8 cellular contexts compared by ENCODE assay signal in the genomic region with DNA sequence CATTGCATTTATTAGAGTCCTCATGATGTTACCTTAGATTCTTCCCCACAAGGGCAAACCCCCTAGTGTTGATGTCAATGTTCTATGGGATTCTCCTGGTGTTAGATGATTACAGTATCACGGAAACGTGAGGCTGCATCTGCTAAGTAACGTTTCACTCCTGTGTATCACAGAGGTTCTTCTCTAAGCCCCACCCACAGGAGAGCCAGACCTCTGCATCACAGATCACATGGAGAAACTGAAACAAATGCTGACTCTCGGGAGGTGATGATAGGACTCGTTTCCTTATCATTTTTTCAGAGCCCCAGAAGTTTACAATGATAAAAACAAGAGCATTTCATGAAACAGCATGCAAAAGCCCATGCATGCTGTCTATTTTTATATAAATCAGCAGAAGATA.
DNase-seq lines count a peak whose midpoint lies in the region; ATAC-seq, FAIRE-seq and TF ChIP-seq lines count a peak whose summit lies in the region.

No MANE protein-coding gene starts in this region.

- TF ChIP-seq POLR2A in erythroblast (IDR thresholded peaks at IDR 0.05; ENCODE audit: low read length) = no peak

- no peaks in the 10 kb centered on the region for H3K36me3 Mint-ChIP-seq in endodermal cell (ENCODE audit: low read depth)

- H3K27ac Mint-ChIP-seq in endodermal cell = no peak overlapping the region

- no peaks in the 10 kb centered on the region for H3K27me3 ChIP-seq in endodermal cell (ENCODE audit: control insufficient read depth, insufficient read depth, low read length, poor library complexity, severe bottlenecking)

- H3K4me3 Mint-ChIP-seq in endodermal cell = no peak overlapping the region

- no peaks in the 10 kb centered on the region for H3K36me3 ChIP-seq in endodermal cell (ENCODE audit: control insufficient read depth, insufficient read depth, low read length)

- no peak overlapping the region for H3K27ac ChIP-seq in endodermal cell (ENCODE audit: low read depth, low read length)

- peaks cover 2% of the 10 kb centered on the region for H3K27me3 Mint-ChIP-seq in endodermal cell (ENCODE audit: insufficient read depth)

- no peaks in the 10 kb centered on the region for H3K9me3 ChIP-seq in endodermal cell (ENCODE audit: control insufficient read depth, low read length)

- FAIRE-seq in HTR-8/SVneo (lab: Jason Lieb, UNC) = no peak

- peak; percentile 73 for ATAC-seq in GM18861 (IDR thresholded peaks at IDR 0.05; ENCODE audit: unreplicated experiment)
- peak; percentile 86 for ATAC-seq in HG02678 (IDR thresholded peaks at IDR 0.05; ENCODE audit: unreplicated experiment)

- peaks cover 8% of the 10 kb centered on the region for H3K9me3 Mint-ChIP-seq in endodermal cell

- TF ChIP-seq CTCF in endodermal cell (conservative IDR thresholded peaks at IDR 0.05) = no peak

- DNase-seq in NOMO-1 treated with dmso at 0.1 percent for 144 hours (lab: John Stamatoyannopoulos, UW; ENCODE audit: unreplicated experiment) = peak; percentile 11
- DNase-seq in erythroblast (lab: John Stamatoyannopoulos, UW) = peak; percentile 10 to 28
- no peak for DNase-seq in HTR-8/SVneo (ENCODE audit: insufficient read length, low spot score)
- no peak for DNase-seq in retina
- no peak for DNase-seq in endodermal cell
- DNase-seq in NCI-H1092 (lab: John Stamatoyannopoulos, UW) = no peak

- H3K4me1 ChIP-seq in endodermal cell (ENCODE audit: control insufficient read depth, insufficient read depth, low read length) = no peaks in the 10 kb centered on the region

- H3K9ac ChIP-seq in endodermal cell (ENCODE audit: extremely low read depth, low read length, poor library complexity, severe bottlenecking) = no peak overlapping the region

- no peak overlapping the region for H3K4me3 ChIP-seq in endodermal cell (ENCODE audit: low read length)

- WGBS in endodermal cell (ENCODE audit: insufficient coverage in 1 of 2, insufficient read length in 1 of 2), 2 experiments = 79% methylated on average over 5 of the region's 5 CpGs; no CpG with 5 or more reads in 1 of the 2 experiments

- H3K4me1 Mint-ChIP-seq in endodermal cell = peaks cover 10% of the 10 kb centered on the region

Comparison
In these comparisons a context has a peak if more than half of its experiments do, and no peak if none do; other contexts are left out.
1. DNase-seq: peak in NOMO-1 treated with dmso at 0.1 percent for 144 hours (single experiment) and erythroblast (2 of 2); none in HTR-8/SVneo (single experiment), retina (single experiment), endodermal cell (single experiment) and NCI-H1092 (single experiment).